Comparison of ENCODE assay signal across 8 cellular contexts in the genomic region with DNA sequence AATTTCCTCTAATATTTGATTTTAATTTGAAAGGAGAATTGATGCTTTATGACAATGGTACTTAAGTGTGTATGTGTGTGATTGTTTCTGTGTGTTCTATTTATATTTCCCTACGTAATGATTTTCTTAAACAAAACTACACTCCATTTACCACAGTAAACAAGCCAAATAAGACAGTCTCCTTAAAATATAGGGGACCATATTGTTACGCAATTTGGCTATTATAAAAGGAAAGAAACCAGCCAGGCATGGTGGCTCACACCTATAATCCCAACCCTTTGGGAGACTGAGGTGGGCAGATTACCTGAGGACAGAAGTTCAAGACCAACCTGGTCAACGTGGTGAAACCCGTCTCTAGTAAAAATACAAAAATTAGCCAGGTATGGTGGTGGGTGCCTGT.
"Had no signal": no experiment of that assay in that cellular context is flagged by ENCODE, and none has a peak within 500 bp of the region (broad histone marks: within the 10 kb centered on the region; RNA-seq: fewer than 3 reads in every experiment).

No MANE protein-coding gene starts in this region.

- FAIRE-seq: G401.6, GM12878, GM12891, GM12892, GM18507, GM19239 had no signal

- ATAC-seq: GM12878 had no signal

- H3K4me3 ChIP-seq: GM12878 had no signal

- DNase-seq: GDM1, GF-D8 had no signal
